ENCODE assay signal across 8 cellular contexts in genomic region chr12:123062682-123063426, GRCh38.
A peak's percentile ranks its signal among the peaks of the same experiment; 100 is the strongest.
DNase-seq lines count a peak whose midpoint lies in the region; ATAC-seq and TF ChIP-seq lines count a peak whose summit lies in the region.

No MANE protein-coding gene starts in this region.

- H3K9me3 ChIP-seq in BLaER1 treated with 17β-estradiol and CSF1 and Interleukin-3, amounts not matched to agents 10 nM and 100 nM (replicated peaks in 1 of 11), result no peaks in the 10 kb centered on the region
- H3K9me3 ChIP-seq in KOPT-K1 (ENCODE audit: insufficient read depth, low read length, poor library complexity, severe bottlenecking) (no peaks in the 10 kb centered on the region), body of pancreas (no peaks in the 10 kb centered on the region), lung (ENCODE audit: control insufficient read depth in 2 of 2, insufficient read depth in 1 of 2, low read length in 1 of 2) (no peaks in the 10 kb centered on the region)

- peaks cover 65 to 90% (median 86%) of the 10 kb centered on the region in 10 experiments for H3K4me1 ChIP-seq in BLaER1 treated with 17β-estradiol and CSF1 and Interleukin-3, amounts not matched to agents 10 nM and 100 nM
- peaks cover 34% of the 10 kb centered on the region for H3K4me1 ChIP-seq in body of pancreas
- peaks cover 37 to 63% of the 10 kb centered on the region in 2 donors for H3K4me1 ChIP-seq in lung (ENCODE audit: control insufficient read depth in 2 of 2, insufficient read depth in 2 of 2, low read length in 2 of 2)

- no peak overlapping the region for H3K27ac Mint-ChIP-seq in T-helper 2 cell treated with Interferon-gamma antibody and Interleukin-4, amounts not matched to agents 5 μg/mL and 100 μg/mL, for 36 hours

- peaks cover 0 to 98% (median 0%) of the 10 kb centered on the region in 11 experiments; a peak in 9 of 22 replicates for H4K20me1 ChIP-seq in BLaER1 treated with 17β-estradiol and CSF1 and Interleukin-3, amounts not matched to agents 10 nM and 100 nM

- no peaks in the 10 kb centered on the region for H3K36me3 Mint-ChIP-seq in T-helper 2 cell treated with Interferon-gamma antibody and Interleukin-4, amounts not matched to agents 5 μg/mL and 100 μg/mL, for 36 hours (ENCODE audit: low read depth)

- 6 to 13% methylated on average over 7 to 8 of the region's 8 CpGs for WGBS in body of pancreas, 2 donors
- 40 to 43% methylated on average over 8 of the region's 8 CpGs for WGBS in lung, 2 donors

- ATAC-seq in body of pancreas (peak; percentile 78), lung (ENCODE audit: insufficient read depth, low FRiP score) (peak; percentile 20), HG02870 (IDR thresholded peaks at IDR 0.05; ENCODE audit: unreplicated experiment) (no peak)

- H3K36me3 ChIP-seq in BLaER1 treated with 17β-estradiol and CSF1 and Interleukin-3, amounts not matched to agents 10 nM and 100 nM, result no peaks in the 10 kb centered on the region
- H3K36me3 ChIP-seq in KOPT-K1 (ENCODE audit: insufficient read depth, low read length) (peaks cover 10% of the 10 kb centered on the region; the same call in 1 of the 2 replicates), body of pancreas (replicated peaks in 1 of 2; ENCODE audit: insufficient read depth in 1 of 2, low read depth in 2 of 2) (no peaks in the 10 kb centered on the region), lung (ENCODE audit: control insufficient read depth in 2 of 2, insufficient read depth in 2 of 2, low read length in 2 of 2) (no peaks in the 10 kb centered on the region)

- no peaks in the 10 kb centered on the region for H3K27me3 ChIP-seq in BLaER1 treated with 17β-estradiol and CSF1 and Interleukin-3, amounts not matched to agents 10 nM and 100 nM
- H3K27me3 ChIP-seq in body of pancreas, result no peaks in the 10 kb centered on the region
- no peaks in the 10 kb centered on the region for H3K27me3 ChIP-seq in lung (ENCODE audit: control insufficient read depth, insufficient read depth)

- peak overlapping the region; percentile 49 to 79 (median 65) for H3K4me2 ChIP-seq in BLaER1 treated with 17β-estradiol and CSF1 and Interleukin-3, amounts not matched to agents 10 nM and 100 nM

- no peaks in the 10 kb centered on the region for H3K9me3 Mint-ChIP-seq in T-helper 2 cell treated with Interferon-gamma antibody and Interleukin-4, amounts not matched to agents 5 μg/mL and 100 μg/mL, for 36 hours

- no peaks in the 10 kb centered on the region for H3K27me3 Mint-ChIP-seq in T-helper 2 cell treated with Interferon-gamma antibody and Interleukin-4, amounts not matched to agents 5 μg/mL and 100 μg/mL, for 36 hours (ENCODE audit: low read depth)

- no peak overlapping the region for H3K4me3 ChIP-seq in BLaER1 treated with 17β-estradiol and CSF1 and Interleukin-3, amounts not matched to agents 10 nM and 100 nM
- H3K4me3 ChIP-seq in body of pancreas, result no peak overlapping the region
- no peak overlapping the region for H3K4me3 ChIP-seq in lung

- peak overlapping the region in 7 of 11 experiments; percentile 4 to 51 (median 21); a peak in 10 of 22 replicates for H3K9ac ChIP-seq in BLaER1 treated with 17β-estradiol and CSF1 and Interleukin-3, amounts not matched to agents 10 nM and 100 nM

- peaks cover 15% of the 10 kb centered on the region for H3K4me1 Mint-ChIP-seq in T-helper 2 cell treated with Interferon-gamma antibody and Interleukin-4, amounts not matched to agents 5 μg/mL and 100 μg/mL, for 36 hours (ENCODE audit: low read depth)

- no peak overlapping the region for H3K4me3 Mint-ChIP-seq in T-helper 2 cell treated with Interferon-gamma antibody and Interleukin-4, amounts not matched to agents 5 μg/mL and 100 μg/mL, for 36 hours

- DNase-seq in body of pancreas (peak; percentile 46 to 71 (median 68)), lung (ENCODE audit: low spot score) (peak; percentile 50), 8988T (no peak)
- DNase-seq in T-helper 2 cell treated with Interferon-gamma antibody and Interleukin-4, amounts not matched to agents 5 μg/mL and 100 μg/mL, for 36 hours (ENCODE audit: low spot score), result no peak
- no peak for DNase-seq in stimulated activated CD8-positive, alpha-beta memory T cell treated with anti-CD3 and anti-CD28 coated beads, Interleukin-4, amount 100 ng/mL, for 48 hours

- no peak for TF ChIP-seq POLR2A in body of pancreas (IDR thresholded peaks at IDR 0.05)

- TF ChIP-seq CTCF in body of pancreas (IDR thresholded peaks at IDR 0.05) (no peak), lung (IDR thresholded peaks at IDR 0.05; ENCODE audit: control extremely low read depth, extremely low read depth) (no peak)

- intact Hi-C loops in body of pancreas (cut with DNase I), result no loop called here

- H3K27ac ChIP-seq in BLaER1 treated with 17β-estradiol and CSF1 and Interleukin-3, amounts not matched to agents 10 nM and 100 nM, result peak overlapping the region in 9 of 11 experiments; percentile 0 to 59 (median 42); a peak in 14 of 22 replicates
- peak overlapping the region; percentile 71 for H3K27ac ChIP-seq in KOPT-K1 (ENCODE audit: low read depth, low read length, poor library complexity, severe bottlenecking)
- H3K27ac ChIP-seq in body of pancreas, result peak overlapping the region; percentile 32 to 83 (median 66)
- peak overlapping the region; percentile 50 to 80 for H3K27ac ChIP-seq in lung (ENCODE audit: low read depth in 1 of 2, low read length in 1 of 2)

Comparison
In these comparisons a context has a peak if more than half of its experiments do, and no peak if none do; other contexts are left out.
1. DNase-seq: peak in body of pancreas (4 of 4) and lung (single experiment); none in 8988T (single experiment), T-helper 2 cell treated with Interferon-gamma antibody and Interleukin-4, amounts not matched to agents 5 μg/mL and 100 μg/mL, for 36 hours (single experiment) and stimulated activated CD8-positive, alpha-beta memory T cell treated with anti-CD3 and anti-CD28 coated beads, Interleukin-4, amount 100 ng/mL, for 48 hours (single experiment).
2. Peak in every context shown above with its lines, with median percentiles within 50 percentile points of each other: H3K27ac ChIP-seq.